Comparison of ENCODE assay signal across 23 cellular contexts in the genomic region with DNA sequence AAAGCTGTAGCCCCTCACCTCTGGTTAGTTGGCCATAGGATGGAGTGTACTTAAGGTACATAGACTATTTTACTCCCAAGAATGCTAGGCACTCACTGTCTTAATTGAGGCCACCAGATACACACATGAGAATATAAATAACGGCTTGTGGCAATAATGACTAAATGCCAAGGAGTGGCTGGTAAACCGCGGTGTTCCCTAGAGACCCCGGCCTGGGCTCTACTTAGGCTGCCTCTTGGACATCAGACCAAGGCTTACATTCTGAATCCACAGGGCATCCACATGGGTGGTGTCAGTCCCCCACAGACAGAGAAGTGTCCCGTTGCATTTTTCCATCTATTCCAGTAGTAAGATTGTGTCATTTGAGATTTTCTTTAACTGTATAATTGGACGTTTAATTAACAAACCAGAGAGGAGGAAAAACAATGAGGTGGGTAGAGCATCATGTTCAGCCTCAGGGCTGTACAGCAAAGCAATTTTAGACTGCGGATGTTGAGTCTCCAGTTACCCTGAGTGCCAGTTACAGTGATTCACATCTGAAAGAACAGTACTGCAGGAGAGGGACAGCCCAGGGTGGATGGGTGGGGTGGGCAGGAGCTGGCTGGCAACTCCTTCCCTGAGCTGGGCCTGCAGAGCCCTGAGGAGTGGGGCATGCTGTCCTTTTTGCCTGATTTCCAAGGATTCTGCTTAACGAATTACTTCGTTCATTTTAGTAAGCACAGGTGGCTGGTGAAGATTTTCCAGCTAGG. TPM values are rescaled to one million over a fixed set of nuclear protein-coding genes. Genes with fewer than 3 reads are reported as not detected.
DNase-seq lines count a peak whose midpoint lies in the region; ATAC-seq and TF ChIP-seq lines count a peak whose summit lies in the region.
"Had no signal": no experiment of that assay in that cellular context is flagged by ENCODE, and none has a peak within 500 bp of the region (broad histone marks: within the 10 kb centered on the region; RNA-seq: fewer than 3 reads in every experiment).

No MANE protein-coding gene starts in this region.

- no peak overlapping the region; the same call in 1 of the 2 replicates for H3K23ac ChIP-seq in IMR-90 (ENCODE audit: low read depth, low read length)

- H2BK15ac ChIP-seq in IMR-90 (ENCODE audit: low read depth, low read length) = no peak overlapping the region

- peak overlapping the region; percentile 1; the same call in 1 of the 2 replicates for H3K56ac ChIP-seq in IMR-90 (ENCODE audit: extremely low read depth, insufficient read depth, low read length)

- DNase-seq in Ammon's horn (ENCODE audit: low spot score) = peak; percentile 12
- no peak for DNase-seq in IMR-90
- DNase-seq in caudate nucleus (lab: John Stamatoyannopoulos, UW) = no peak
- DNase-seq in osteoblast (ENCODE audit: insufficient read length, low spot score, missing footprints) = peak; percentile 41
- DNase-seq in colonic mucosa = no peak
- DNase-seq in HPDE6-E6E7 (ENCODE audit: extremely low spot score) = no peak
- DNase-seq in retina = no peak
- DNase-seq: activated CD4-positive, alpha-beta T cell treated with anti-CD3 and anti-CD28 coated beads, Interleukin-2, amount 50 U/mL, for 48 hours; left lung; midbrain; MM.1S; NCI-H1694 treated with DMSO at 0.1 percent for 48 hours; NCI-H345; nephron progenitor cell; PC-9; SJCRH30; spleen; stimulated activated CD4-positive, alpha-beta T cell treated with anti-CD3 and anti-CD28 coated beads, Interleukin-4, amount 100 ng/mL, for 4 hours had no signal

- no peak overlapping the region for H3K4me3 ChIP-seq in IMR-90 (ENCODE audit: insufficient read depth, low read depth, low read length)
- no peak overlapping the region for H3K4me3 ChIP-seq in osteoblast (ENCODE audit: insufficient read depth, low read length)
- no peak overlapping the region for H3K4me3 ChIP-seq in colonic mucosa
- H3K4me3 ChIP-seq: ascending aorta, heart left ventricle, left lung, PC-9, prostate gland, SJCRH30, spleen had no signal

- no peak overlapping the region for H4K8ac ChIP-seq in IMR-90 (ENCODE audit: low read depth in 2 of 2, low read length in 2 of 2)

- no peak for ATAC-seq in IMR-90 (ENCODE audit: low read depth)
- ATAC-seq in GM18870 (IDR thresholded peaks at IDR 0.05; ENCODE audit: unreplicated experiment) = no peak
- ATAC-seq: left lung had no signal

- no peak overlapping the region for H3K27ac ChIP-seq in IMR-90 (ENCODE audit: insufficient read depth, low read length)
- H3K27ac ChIP-seq in caudate nucleus (ENCODE audit: low read depth, low read length) = peak overlapping the region; percentile 58
- H3K27ac ChIP-seq in osteoblast (ENCODE audit: low read depth, low read length) = no peak overlapping the region
- no peak overlapping the region for H3K27ac ChIP-seq in colonic mucosa
- H3K27ac ChIP-seq: ascending aorta, HL-60, left lung, PC-9, SJCRH30 had no signal

- H3K9ac ChIP-seq in IMR-90 (ENCODE audit: low read depth, low read length) (no peak overlapping the region), colonic mucosa (ENCODE audit: low read depth in 2 of 2, low read length in 2 of 2) (no peak overlapping the region)

- no peak overlapping the region for H2AK9ac ChIP-seq in IMR-90 (replicated peaks; ENCODE audit: low read depth, low read length, poor library complexity)

- in situ Hi-C loops in IMR-90 (cut with MboI; ENCODE audit: low sequenced_read_pairs) = no loop called here

- WGBS in IMR-90 (ENCODE audit: extremely low coverage in 2 of 2, insufficient read length in 1 of 2), 2 experiments = 100% methylated on average over 6 of the region's 9 CpGs; no CpG with 5 or more reads in 1 of the 2 experiments

- H2BK5ac ChIP-seq in IMR-90 (ENCODE audit: low read depth, low read length, poor library complexity, severe bottlenecking) = no peak overlapping the region

- TF ChIP-seq RAD21 in IMR-90 (IDR thresholded peaks at IDR 0.05; ENCODE audit: low read length) = no peak

- CTCF ChIA-PET in IMR-90 (lab: Yijun Ruan, JAX) = interaction anchor here (0.5 kb wide), 1 partner anchor 134 kb away, joined by 3 read pairs; no protein-coding TSS in a partner anchor

- no peak overlapping the region for H2AK5ac ChIP-seq in IMR-90 (ENCODE audit: low read depth, low read length)

- no peak overlapping the region for H4K5ac ChIP-seq in IMR-90 (ENCODE audit: low read depth, low read length)

- POLR2A ChIA-PET in IMR-90 (lab: Charles Lee; ENCODE audit: unreplicated experiment) = no interaction called here

- no peaks in the 10 kb centered on the region for H3K9me3 ChIP-seq in IMR-90 (ENCODE audit: control insufficient read depth, insufficient read depth, low read length)
- no peaks in the 10 kb centered on the region for H3K9me3 ChIP-seq in osteoblast (ENCODE audit: low read depth, low read length)
- H3K9me3 ChIP-seq in colonic mucosa = no peaks in the 10 kb centered on the region
- H3K9me3 ChIP-seq: ascending aorta, heart left ventricle, left lung, prostate gland, SJCRH30, spleen had no signal

- no peak overlapping the region for H2BK20ac ChIP-seq in IMR-90 (ENCODE audit: low read depth, low read length)

- H3K79me2 ChIP-seq in osteoblast (ENCODE audit: insufficient read depth, low read length) = peaks cover 23% of the 10 kb centered on the region

- dilution Hi-C loops in IMR-90 (cut with HindIII; ENCODE audit: low sequenced_read_pairs, unreplicated experiment) = no loop called here

- H3K9me1 ChIP-seq in IMR-90 (ENCODE audit: insufficient read depth, low read length) = peaks cover 6% of the 10 kb centered on the region; the same call in 1 of the 2 replicates

- peaks cover 58% of the 10 kb centered on the region for H3K36me3 ChIP-seq in IMR-90 (ENCODE audit: control insufficient read depth, insufficient read depth, low read length)
- peaks cover 73% of the 10 kb centered on the region for H3K36me3 ChIP-seq in osteoblast (ENCODE audit: insufficient read depth, low read length)
- H3K36me3 ChIP-seq in colonic mucosa = peaks cover 27% of the 10 kb centered on the region

- no peak overlapping the region for H3K18ac ChIP-seq in IMR-90 (ENCODE audit: low read depth, low read length)

- H3K79me1 ChIP-seq in IMR-90 (ENCODE audit: low read depth in 1 of 2, low read length in 2 of 2) = peaks cover 34 to 57% of the 10 kb centered on the region in 2 experiments

- no peak for TF ChIP-seq POLR2A in IMR-90 (IDR thresholded peaks at IDR 0.05; ENCODE audit: low read depth, low read length)

- no TSS peak for BruUV-seq in IMR-90 (replicated peaks; lab: Mats Ljungman, UMichigan)

- no peak overlapping the region for H4K91ac ChIP-seq in IMR-90 (ENCODE audit: insufficient read depth, low read depth, low read length)

- no peak overlapping the region for H3K4ac ChIP-seq in IMR-90 (ENCODE audit: low read depth, low read length)

- intact Hi-C loops in IMR-90 (cut with micrococcal nuclease) = no loop called here
- intact Hi-C loops in colonic mucosa (cut with DNase I) = loop anchor here (5.0 kb wide), 1 partner anchor 45 kb away; no protein-coding TSS in a partner anchor

- no peak for TF ChIP-seq CTCF in IMR-90 (conservative IDR thresholded peaks at IDR 0.05; ENCODE audit: low read depth, low read length)
- no peak for TF ChIP-seq CTCF in osteoblast (IDR thresholded peaks at IDR 0.05; ENCODE audit: extremely low read depth, low read depth, low read length)
- TF ChIP-seq CTCF in colonic mucosa (IDR thresholded peaks at IDR 0.05) = no peak

- H3K14ac ChIP-seq in IMR-90 (replicated peaks; ENCODE audit: low read depth, low read length) = no peak overlapping the region

- H3K27me3 ChIP-seq in IMR-90 (ENCODE audit: control insufficient read depth, insufficient read depth, low read length) (no peaks in the 10 kb centered on the region), osteoblast (ENCODE audit: insufficient read depth, low read length) (no peaks in the 10 kb centered on the region), colonic mucosa (no peaks in the 10 kb centered on the region)
- H3K27me3 ChIP-seq: ascending aorta, heart left ventricle, left lung, SJCRH30, spleen had no signal

- H2AFZ ChIP-seq in IMR-90 (replicated peaks; ENCODE audit: low read length, poor library complexity) (no peak overlapping the region), osteoblast (ENCODE audit: low read length) (no peak overlapping the region)
- H2AFZ ChIP-seq: PC-9 had no signal

- no peak overlapping the region for H3K4me2 ChIP-seq in IMR-90 (ENCODE audit: low read depth, low read length)
- H3K4me2 ChIP-seq in osteoblast (ENCODE audit: insufficient read depth, low read length) = no peak overlapping the region
- H3K4me2 ChIP-seq: PC-9 had no signal

- H4K20me1 ChIP-seq in IMR-90 (ENCODE audit: insufficient read depth, low read length) (peaks cover 30% of the 10 kb centered on the region), osteoblast (ENCODE audit: insufficient read depth, low read length) (peaks cover 32% of the 10 kb centered on the region)

- H3K4me1 ChIP-seq in IMR-90 (ENCODE audit: control insufficient read depth, insufficient read depth, low read length) (no peaks in the 10 kb centered on the region; the same call in 1 of the 2 replicates), osteoblast (ENCODE audit: insufficient read depth, low read length) (peaks cover 12% of the 10 kb centered on the region), colonic mucosa (no peaks in the 10 kb centered on the region)
- H3K4me1 ChIP-seq: prostate gland, SJCRH30 had no signal

- H2BK120ac ChIP-seq in IMR-90 (ENCODE audit: low read depth, low read length) = no peak overlapping the region

TF ChIP-seq in IMR-90, 13 proteins besides CTCF, POLR2A, EP300 and RAD21 (continues in another document):
- TF ChIP-seq CHD1 (IDR thresholded peaks at IDR 0.05; ENCODE audit: low read depth, low read length) (no peak), MAZ (IDR thresholded peaks at IDR 0.05; ENCODE audit: borderline replicate concordance, low read depth, low read length) (no peak), FOS (IDR thresholded peaks at IDR 0.05; ENCODE audit: low read depth, low read length) (no peak)

RNA-seq across cellular contexts. Expression of a gene that starts 20.5 kb away (rescaled TPM):
- total RNA-seq in IMR-90 (2012; rRNA removed) (17.7 and 31.7 TPM in 2 replicates), osteoblast (5.1 and 8.3 TPM in 2 replicates), colonic mucosa (1,000 to 10,000 TPM; 1,501 to 4,641 TPM)
- 82.6 and 120 TPM in 2 replicates for polyA plus RNA-seq in IMR-90 (2012; rRNA removed)
- polyA plus RNA-seq in IMR-90 (2012; cell fraction: cytosol; rRNA removed) = 55.5 and 84.4 TPM in 2 replicates
- polyA plus RNA-seq in IMR-90 (2012; cell fraction: nucleus; rRNA removed; ENCODE audit: low replicate concordance) = 78.1 and 241 TPM in 2 replicates

RNA-seq across cellular contexts. Expression of a gene that starts 26.9 kb away (rescaled TPM):
- total RNA-seq in IMR-90 (2012; rRNA removed) (5.7 and 6.4 TPM in 2 replicates), osteoblast (9.0 and 10.6 TPM in 2 replicates), colonic mucosa (10 to 100 TPM in 1 of 2 donors, 1 to 10 TPM in 1; 10.0 to 17.8 TPM)
- 16.2 and 20.0 TPM in 2 replicates for polyA plus RNA-seq in IMR-90 (2012; rRNA removed)
- 9.4 and 20.8 TPM in 2 replicates for polyA plus RNA-seq in IMR-90 (2012; cell fraction: cytosol; rRNA removed)
- 15.1 and 42.4 TPM in 2 replicates for polyA plus RNA-seq in IMR-90 (2012; cell fraction: nucleus; rRNA removed; ENCODE audit: low replicate concordance)

Comparison
In these comparisons a context has a peak if more than half of its experiments do, and no peak if none do; other contexts are left out.
1. DNase-seq: peak in Ammon's horn (single experiment) and osteoblast (single experiment); none in IMR-90 (single experiment), caudate nucleus (0 of 61), colonic mucosa (single experiment), HPDE6-E6E7 (single experiment) and retina (single experiment).
2. RNA of a gene that starts 20.5 kb away (total RNA-seq): 1,501 to 4,641 TPM in colonic mucosa; 17.7 to 31.7 TPM in IMR-90 and 5.1 to 8.3 TPM in osteoblast; every median in the first group is over 10 times any median in the second.